8 cellular contexts compared by ENCODE assay signal in genomic region chr1:204103121-204103741, GRCh38. TPM values are rescaled to one million over a fixed set of nuclear protein-coding genes. Genes with fewer than 3 reads are reported as not detected.
A peak's percentile ranks its signal among the peaks of the same experiment; 100 is the strongest.
DNase-seq lines count a peak whose midpoint lies in the region; ATAC-seq and TF ChIP-seq lines count a peak whose summit lies in the region.

No MANE protein-coding gene starts in this region.

- H3K9ac ChIP-seq in subcutaneous abdominal adipose tissue (ENCODE audit: low read length in 5 of 5) = peak overlapping the region in 1 of 5 donors; percentile 48

- H3K9me3 Mint-ChIP-seq in activated naive CD4-positive, alpha-beta T cell treated with anti-CD3 and anti-CD28 coated beads, Interleukin-2, amount 10 ng/mL, durations not matched to agents 7 days and 5 days = no peaks in the 10 kb centered on the region
- no peaks in the 10 kb centered on the region for H3K9me3 Mint-ChIP-seq in activated naive CD8-positive, alpha-beta T cell treated with anti-CD3 and anti-CD28 coated beads, Interleukin-2, amount 50 U/mL, for 24 hours

- no peaks in the 10 kb centered on the region for H3K36me3 Mint-ChIP-seq in activated naive CD4-positive, alpha-beta T cell treated with anti-CD3 and anti-CD28 coated beads, Interleukin-2, amount 10 ng/mL, durations not matched to agents 7 days and 5 days
- H3K36me3 Mint-ChIP-seq in activated naive CD8-positive, alpha-beta T cell treated with anti-CD3 and anti-CD28 coated beads, Interleukin-2, amount 50 U/mL, for 24 hours (ENCODE audit: low read depth) = no peaks in the 10 kb centered on the region

- H3K27me3 Mint-ChIP-seq in activated naive CD4-positive, alpha-beta T cell treated with anti-CD3 and anti-CD28 coated beads, Interleukin-2, amount 10 ng/mL, durations not matched to agents 7 days and 5 days = peaks cover 53% of the 10 kb centered on the region
- no peaks in the 10 kb centered on the region for H3K27me3 Mint-ChIP-seq in activated naive CD8-positive, alpha-beta T cell treated with anti-CD3 and anti-CD28 coated beads, Interleukin-2, amount 50 U/mL, for 24 hours

- H3K27ac ChIP-seq in layer of hippocampus (ENCODE audit: low read depth, low read length) (peak overlapping the region; percentile 43), subcutaneous abdominal adipose tissue (ENCODE audit: low read depth, low read length) (peak overlapping the region; percentile 75), WERI-Rb-1 (no peak overlapping the region), Peyer's patch (peak overlapping the region in 2 of 4 donors; percentile 62 to 67)

- H3K4me3 ChIP-seq in subcutaneous abdominal adipose tissue (ENCODE audit: low read depth in 1 of 5, low read length in 5 of 5) = peak overlapping the region in 4 of 5 donors; percentile 12 to 37 (median 16)
- no peak overlapping the region for H3K4me3 ChIP-seq in WERI-Rb-1 (ENCODE audit: low read depth, low read length)
- H3K4me3 ChIP-seq in Peyer's patch = no peak overlapping the region

- no peak for ATAC-seq in activated naive CD8-positive, alpha-beta T cell treated with anti-CD3 and anti-CD28 coated beads, Interleukin-2, amount 50 U/mL, for 24 hours

- no peak for TF ChIP-seq POLR2A in Peyer's patch (IDR thresholded peaks at IDR 0.05)

- H3K27me3 ChIP-seq in layer of hippocampus (ENCODE audit: control insufficient read depth, insufficient read depth, low read length) (no peaks in the 10 kb centered on the region), subcutaneous abdominal adipose tissue (ENCODE audit: control insufficient read depth in 5 of 5, insufficient read depth in 4 of 5, low read length in 5 of 5) (no peaks in the 10 kb centered on the region), WERI-Rb-1 (ENCODE audit: insufficient read depth, low read depth, severe bottlenecking) (peaks cover 29% of the 10 kb centered on the region), Peyer's patch (no peaks in the 10 kb centered on the region)

- DNase-seq in activated naive CD4-positive, alpha-beta T cell treated with anti-CD3 and anti-CD28 coated beads, Interleukin-2, amount 10 ng/mL, durations not matched to agents 7 days and 5 days = no peak
- DNase-seq in activated naive CD4-positive, alpha-beta T cell (lab: John Stamatoyannopoulos, UW) = no peak
- DNase-seq in activated naive CD8-positive, alpha-beta T cell treated with anti-CD3 and anti-CD28 coated beads, Interleukin-2, amount 50 U/mL, for 24 hours = no peak
- DNase-seq in WERI-Rb-1 (no peak), NCI-H2196 (lab: John Stamatoyannopoulos, UW; ENCODE audit: unreplicated experiment) (no peak), Peyer's patch (no peak)

- H3K4me3 Mint-ChIP-seq in activated naive CD4-positive, alpha-beta T cell treated with anti-CD3 and anti-CD28 coated beads, Interleukin-2, amount 10 ng/mL, durations not matched to agents 7 days and 5 days = no peak overlapping the region
- peak overlapping the region; percentile 35 for H3K4me3 Mint-ChIP-seq in activated naive CD8-positive, alpha-beta T cell treated with anti-CD3 and anti-CD28 coated beads, Interleukin-2, amount 50 U/mL, for 24 hours

- H3K9me3 ChIP-seq in subcutaneous abdominal adipose tissue (ENCODE audit: control insufficient read depth in 5 of 5, low read length in 5 of 5) = no peaks in the 10 kb centered on the region
- peaks cover 4% of the 10 kb centered on the region for H3K9me3 ChIP-seq in WERI-Rb-1 (ENCODE audit: severe bottlenecking)
- H3K9me3 ChIP-seq in Peyer's patch = no peaks in the 10 kb centered on the region

- H3K36me3 ChIP-seq in subcutaneous abdominal adipose tissue (ENCODE audit: control insufficient read depth in 5 of 5, insufficient read depth in 5 of 5, low read length in 5 of 5) (no peaks in the 10 kb centered on the region), WERI-Rb-1 (no peaks in the 10 kb centered on the region), Peyer's patch (no peaks in the 10 kb centered on the region)

- H3K4me1 ChIP-seq in subcutaneous abdominal adipose tissue (ENCODE audit: control insufficient read depth in 5 of 5, insufficient read depth in 5 of 5, low read length in 5 of 5) (peaks cover 15 to 64% (median 41%) of the 10 kb centered on the region in 5 donors), Peyer's patch (peaks cover 0 to 44% (median 2%) of the 10 kb centered on the region in 4 donors)

- H3K27ac Mint-ChIP-seq in activated naive CD4-positive, alpha-beta T cell treated with anti-CD3 and anti-CD28 coated beads, Interleukin-2, amount 10 ng/mL, durations not matched to agents 7 days and 5 days = peak overlapping the region; percentile 20
- peak overlapping the region; percentile 76 for H3K27ac Mint-ChIP-seq in activated naive CD8-positive, alpha-beta T cell treated with anti-CD3 and anti-CD28 coated beads, Interleukin-2, amount 50 U/mL, for 24 hours

- TF ChIP-seq CTCF in WERI-Rb-1 (IDR thresholded peaks at IDR 0.05; ENCODE audit: low read depth, low read length) (no peak), Peyer's patch (IDR thresholded peaks at IDR 0.05) (no peak)

- H3K4me1 Mint-ChIP-seq in activated naive CD4-positive, alpha-beta T cell treated with anti-CD3 and anti-CD28 coated beads, Interleukin-2, amount 10 ng/mL, durations not matched to agents 7 days and 5 days = peaks cover 30% of the 10 kb centered on the region
- H3K4me1 Mint-ChIP-seq in activated naive CD8-positive, alpha-beta T cell treated with anti-CD3 and anti-CD28 coated beads, Interleukin-2, amount 50 U/mL, for 24 hours = peaks cover 36% of the 10 kb centered on the region

- CTCF ChIA-PET in activated naive CD4-positive, alpha-beta T cell treated with anti-CD3 and anti-CD28 coated beads, Interleukin-2, amount 10 ng/mL, durations not matched to agents 7 days and 5 days (lab: Charles Lee) = no interaction called here

RNA-seq across cellular contexts. Expression of gene SOX13, which starts 30.3 kb away (rescaled TPM):
- total RNA-seq in Peyer's patch = 10 to 100 TPM; 42.1 to 80.3 (median 59.0) TPM

RNA-seq across cellular contexts. Expression of gene ETNK2, which starts 48.6 kb away (rescaled TPM):
- total RNA-seq in Peyer's patch = 1 to 10 TPM in 2 of 4 donors, under 1 TPM in 1, not detected in 1; 0.35 to 9.7 (median 5.7) TPM

Comparison
In these comparisons a context has a peak if more than half of its experiments do, and no peak if none do; other contexts are left out.
1. H3K4me3 ChIP-seq: peak in subcutaneous abdominal adipose tissue (4 of 5); none in WERI-Rb-1 (single experiment) and Peyer's patch (0 of 4).